In the genomic region with DNA sequence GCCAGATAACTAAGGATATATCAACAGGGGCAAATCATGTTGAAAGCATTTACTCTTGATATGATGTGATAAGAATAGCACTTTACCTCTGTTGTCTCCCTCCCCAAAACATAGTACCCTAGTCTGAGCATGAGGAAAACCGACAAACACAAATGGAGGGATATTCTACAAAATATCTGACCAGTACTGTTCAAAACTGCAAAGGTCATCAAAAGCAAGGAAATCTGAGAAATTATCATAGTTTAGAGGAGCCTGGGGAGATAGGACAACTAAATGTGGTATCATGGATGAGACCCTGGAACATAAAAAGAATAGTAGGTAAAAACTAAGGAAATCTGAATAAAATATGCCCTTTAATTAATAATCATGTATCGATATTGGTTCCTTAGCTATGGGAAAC, we compare ENCODE assay signal across 29 cellular contexts.
"Had no signal": no experiment of that assay in that cellular context is flagged by ENCODE, and none has a peak within 500 bp of the region (broad histone marks: within the 10 kb centered on the region; RNA-seq: fewer than 3 reads in every experiment).

No MANE protein-coding gene starts in this region.

- H3K27me3 Mint-ChIP-seq: dendritic cell treated with granulocyte-macrophage colony-stimulating factor and Interleukin-4, amounts not matched to agents 40 ng/mL and 50 ng/mL, for 4 days; effector memory CD8-positive, alpha-beta T cell had no signal

- H3K4me1 ChIP-seq: colonic mucosa, esophagus muscularis mucosa, esophagus squamous epithelium, foreskin keratinocyte, gastroesophageal sphincter, heart left ventricle, heart right ventricle had no signal

- H3K4me3 ChIP-seq: colonic mucosa, coronary artery, dorsolateral prefrontal cortex, esophagus muscularis mucosa, esophagus squamous epithelium, gastrocnemius medialis, gastroesophageal sphincter, heart left ventricle, heart right ventricle had no signal

- H3K36me3 ChIP-seq: colonic mucosa, esophagus muscularis mucosa, esophagus squamous epithelium, gastrocnemius medialis, gastroesophageal sphincter, heart left ventricle, heart right ventricle had no signal

- H3K4me1 Mint-ChIP-seq: endodermal cell had no signal

- DNase-seq: colonic mucosa; cortex of kidney; dermis blood vessel endothelial cell; dorsolateral prefrontal cortex; effector CD4-positive, alpha-beta T cell; effector CD8-positive, alpha-beta T cell; effector memory CD4-positive, alpha-beta T cell; effector memory CD8-positive, alpha-beta T cell; endodermal cell; erythroblast; esophagus squamous epithelium; foreskin fibroblast; foreskin keratinocyte; foreskin melanocyte; gastrocnemius medialis; glutamatergic neuron; head of caudate nucleus; heart left ventricle; heart right ventricle had no signal

- H3K27me3 ChIP-seq: colonic mucosa, dorsolateral prefrontal cortex, esophagus muscularis mucosa, esophagus squamous epithelium, foreskin keratinocyte, gastrocnemius medialis, gastroesophageal sphincter, heart left ventricle, heart right ventricle had no signal

- H3K9me3 ChIP-seq: colonic mucosa, esophagus muscularis mucosa, esophagus squamous epithelium, gastrocnemius medialis, gastroesophageal sphincter, heart left ventricle, heart right ventricle had no signal

- ATAC-seq: effector memory CD8-positive, alpha-beta T cell; esophagus mucosa; foreskin keratinocyte; gastrocnemius medialis; gastroesophageal sphincter; heart left ventricle; heart right ventricle had no signal

- FAIRE-seq: colon, endometrium, endothelial cell of umbilical vein, frontal cortex had no signal

- H3K4me3 Mint-ChIP-seq: dendritic cell treated with granulocyte-macrophage colony-stimulating factor and Interleukin-4, amounts not matched to agents 40 ng/mL and 50 ng/mL, for 4 days; effector memory CD8-positive, alpha-beta T cell; endodermal cell had no signal

- H3K27ac ChIP-seq: colonic mucosa, coronary artery, dorsolateral prefrontal cortex, epithelial cell of prostate, esophagus muscularis mucosa, esophagus squamous epithelium, foreskin keratinocyte, gastrocnemius medialis, gastroesophageal sphincter, heart left ventricle, heart right ventricle had no signal

- H3K27ac Mint-ChIP-seq: dendritic cell treated with granulocyte-macrophage colony-stimulating factor and Interleukin-4, amounts not matched to agents 40 ng/mL and 50 ng/mL, for 4 days; effector memory CD8-positive, alpha-beta T cell; endodermal cell had no signal
